ENCODE assay signal across 9 cellular contexts in the genomic region with DNA sequence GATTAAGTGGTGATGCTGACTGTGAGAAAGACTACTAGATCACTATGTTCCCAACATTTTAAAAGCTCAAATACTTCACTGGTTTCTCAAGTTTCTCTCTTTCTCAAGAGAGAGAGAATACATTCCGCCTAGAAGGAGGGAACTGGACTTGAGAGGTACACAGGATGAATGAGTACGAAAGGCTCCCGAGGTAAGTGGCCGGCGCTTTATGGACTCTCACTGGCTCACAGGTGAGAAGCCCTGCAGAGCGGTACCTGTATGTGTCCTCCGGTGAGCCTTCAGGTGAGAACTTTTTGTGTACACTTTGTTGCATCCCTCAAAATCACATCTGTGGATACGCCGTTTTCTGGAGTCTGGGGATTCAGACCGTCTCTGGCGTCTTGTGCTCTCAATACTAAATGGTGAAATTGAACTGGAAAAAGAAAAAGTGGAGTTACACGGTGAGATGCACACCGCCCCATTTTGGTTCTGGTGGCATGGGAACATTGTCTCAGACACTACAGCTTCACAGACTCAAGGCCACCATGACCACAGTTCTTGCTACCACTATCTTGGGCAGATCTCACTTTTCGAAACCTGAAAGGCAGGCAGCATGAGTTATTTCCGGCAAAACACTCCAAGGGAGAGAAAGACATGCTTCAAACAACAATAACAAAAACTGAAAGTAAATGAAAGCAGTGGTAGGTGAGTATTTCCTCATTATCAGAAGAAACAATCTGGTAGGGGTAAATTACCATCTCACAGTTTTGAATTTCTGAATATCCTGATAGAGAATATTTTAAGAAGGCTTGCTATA.
DNase-seq lines count a peak whose midpoint lies in the region; ATAC-seq and TF ChIP-seq lines count a peak whose summit lies in the region.
"Had no signal": no experiment of that assay in that cellular context is flagged by ENCODE, and none has a peak within 500 bp of the region (broad histone marks: within the 10 kb centered on the region; RNA-seq: fewer than 3 reads in every experiment).

No MANE protein-coding gene starts in this region.

- H3K27me3 ChIP-seq in parathyroid adenoma (ENCODE audit: control insufficient read depth, insufficient read depth, low read length): no peaks in the 10 kb centered on the region
- H3K27me3 ChIP-seq in right cardiac atrium (ENCODE audit: control insufficient read depth, insufficient read depth): no peaks in the 10 kb centered on the region
- H3K27me3 ChIP-seq: right lobe of liver had no signal

- no peak overlapping the region for H3K4me3 Mint-ChIP-seq in HFFc6

- H3K4me1 ChIP-seq in parathyroid adenoma (no peaks in the 10 kb centered on the region), right cardiac atrium (ENCODE audit: control insufficient read depth, insufficient read depth, low read length) (no peaks in the 10 kb centered on the region)

- H3K9ac ChIP-seq in parathyroid adenoma: no peak overlapping the region

- no peaks in the 10 kb centered on the region for H3K9me3 Mint-ChIP-seq in HFFc6

- ATAC-seq in GM18858 (IDR thresholded peaks at IDR 0.05; ENCODE audit: unreplicated experiment): peak; percentile 79
- ATAC-seq in HG03060 (IDR thresholded peaks at IDR 0.05; ENCODE audit: low read depth, unreplicated experiment): peak; percentile 88
- no peak for ATAC-seq in right cardiac atrium
- no peak for ATAC-seq in GM18502 (IDR thresholded peaks at IDR 0.05; ENCODE audit: poor library complexity, unreplicated experiment)

- no peak overlapping the region for H3K27ac ChIP-seq in parathyroid adenoma
- H3K27ac ChIP-seq in right cardiac atrium (ENCODE audit: low read length): no peak overlapping the region
- H3K27ac ChIP-seq: right lobe of liver had no signal

- H3K79me2 ChIP-seq in parathyroid adenoma: no peaks in the 10 kb centered on the region

- H3K9me3 ChIP-seq in parathyroid adenoma (ENCODE audit: control insufficient read depth, low read length) (no peaks in the 10 kb centered on the region), right cardiac atrium (ENCODE audit: control insufficient read depth, low read length) (no peaks in the 10 kb centered on the region)
- H3K9me3 ChIP-seq: right lobe of liver had no signal

- H3K36me3 ChIP-seq in parathyroid adenoma (ENCODE audit: control insufficient read depth, insufficient read depth, low read length): no peaks in the 10 kb centered on the region

- intact Hi-C loops in right cardiac atrium (cut with DNase I): no loop called here

- no peak overlapping the region for H2AFZ ChIP-seq in parathyroid adenoma

- peak overlapping the region; percentile 39 for H3K4me2 ChIP-seq in parathyroid adenoma (ENCODE audit: low read length)

- H3K27ac Mint-ChIP-seq in HFFc6: no peak overlapping the region

- H3K27me3 Mint-ChIP-seq in HFFc6 (ENCODE audit: insufficient read depth): peaks cover 6% of the 10 kb centered on the region; the same call in 1 of the 2 replicates

- WGBS in right cardiac atrium: 95% methylated on average over 15 of the region's 15 CpGs

- no peak for TF ChIP-seq CTCF in parathyroid adenoma (IDR thresholded peaks at IDR 0.05)
- no peak for TF ChIP-seq CTCF in HFFc6 (IDR thresholded peaks at IDR 0.05)

- no peak overlapping the region for H3K4me3 ChIP-seq in parathyroid adenoma (ENCODE audit: low read depth, low read length)
- H3K4me3 ChIP-seq in right cardiac atrium (ENCODE audit: low read length): no peak overlapping the region
- H3K4me3 ChIP-seq: right lobe of liver had no signal

- peak; percentile 27 for DNase-seq in activated CD8-positive, alpha-beta memory T cell treated with anti-CD3 and anti-CD28 coated beads, Interleukin-2, amount 50 U/mL, for 4 hours
- DNase-seq in right cardiac atrium (no peak), HFFc6 (no peak), NCI-H128 (lab: John Stamatoyannopoulos, UW; ENCODE audit: unreplicated experiment) (no peak)
- DNase-seq: right lobe of liver had no signal

- peaks cover 24% of the 10 kb centered on the region for H3K36me3 Mint-ChIP-seq in HFFc6 (ENCODE audit: low read depth)

- peaks cover 38% of the 10 kb centered on the region for H3K4me1 Mint-ChIP-seq in HFFc6 (ENCODE audit: low read depth)

Comparison
In these comparisons a context has a peak if more than half of its experiments do, and no peak if none do; other contexts are left out.
1. ATAC-seq: peak in GM18858 (single experiment) and HG03060 (single experiment); none in right cardiac atrium (0 of 2) and GM18502 (single experiment).